In the genomic region with DNA sequence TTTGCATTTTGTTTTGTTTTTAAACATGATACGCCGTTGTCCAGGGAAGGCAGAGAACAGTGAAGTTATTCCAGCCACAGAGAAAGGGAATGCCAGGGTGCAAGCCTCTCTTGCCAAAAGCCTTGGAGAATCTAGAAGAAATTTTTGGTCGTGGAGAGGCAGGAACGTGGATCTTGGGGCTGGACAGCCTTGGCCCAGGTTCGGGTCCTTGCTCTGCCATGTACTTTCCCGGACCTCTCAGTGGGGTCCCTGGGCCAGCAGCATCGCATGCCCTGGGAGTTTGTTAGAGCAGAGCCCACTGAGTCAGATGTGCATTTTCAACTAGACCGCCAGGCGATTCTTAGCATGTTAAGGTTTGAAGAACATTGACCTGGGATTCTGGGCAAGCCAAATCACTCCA, we compare ENCODE assay signal across 1 cellular context.
TF ChIP-seq lines count a peak whose summit lies in the region.

No MANE protein-coding gene starts in this region.

TF ChIP-seq in H1, 55 proteins besides CTCF, POLR2A, EP300 and RAD21:
- TF ChIP-seq KDM5A (IDR thresholded peaks at IDR 0.05; ENCODE audit: low read length) (no peak), TAF7 (optimal IDR thresholded peaks at IDR 0.05; ENCODE audit: borderline replicate concordance, low read depth, low read length) (no peak), POLR2AphosphoS5 (IDR thresholded peaks at IDR 0.05; ENCODE audit: low read depth, low read length) (no peak), CHD2 (IDR thresholded peaks at IDR 0.05; ENCODE audit: low read length) (no peak), HDAC2 (IDR thresholded peaks at IDR 0.05; ENCODE audit: borderline replicate concordance in 1 of 2, low read depth in 2 of 2, low read length in 2 of 2) (no peak), KDM1A (IDR thresholded peaks at IDR 0.05; ENCODE audit: borderline replicate concordance, low read length) (no peak), GABPA (IDR thresholded peaks at IDR 0.05; ENCODE audit: borderline replicate concordance, insufficient read depth, low read length) (no peak)
